ENCODE assay signal across 11 cellular contexts in genomic region chr6:1535295-1535694, GRCh38.
DNase-seq lines count a peak whose midpoint lies in the region; ATAC-seq, FAIRE-seq and TF ChIP-seq lines count a peak whose summit lies in the region.
"Had no signal": no experiment of that assay in that cellular context is flagged by ENCODE, and none has a peak within 500 bp of the region (broad histone marks: within the 10 kb centered on the region; RNA-seq: fewer than 3 reads in every experiment).

No MANE protein-coding gene starts in this region.

- no peaks in the 10 kb centered on the region for H3K36me3 Mint-ChIP-seq in stimulated activated naive B cell treated with anti-CD40 and anti-IgM and Interleukin-4, amounts not matched to agents 10 μg/mL and 1 μg/mL and 100 μg/mL, for 72 hours
- H3K36me3 Mint-ChIP-seq: stimulated activated memory B cell treated with anti-CD40 and anti-IgM and Interleukin-4, amounts not matched to agents 10 μg/mL and 1 μg/mL and 100 μg/mL, for 72 hours had no signal

- peak; percentile 36 for DNase-seq in AG08395 (ENCODE audit: low spot score)
- DNase-seq in MG63, result peak; percentile 58
- peak; percentile 30 for DNase-seq in activated T-helper 1 cell treated with Interleukin-2 at 50 U/mL for 16 hours (ENCODE audit: low read depth)
- DNase-seq in keratinocyte (ENCODE audit: low read depth, low spot score), result no peak
- DNase-seq in stimulated activated naive B cell treated with anti-CD40 and anti-IgM and Interleukin-4, amounts not matched to agents 10 μg/mL and 1 μg/mL and 100 μg/mL, for 72 hours, result no peak
- no peak for DNase-seq in RCC 7860 (ENCODE audit: low spot score)
- DNase-seq in OCI-LY7 (ENCODE audit: low spot score), result no peak
- DNase-seq in NCI-H526 treated with DMSO at 0.1 percent for 48 hours (lab: John Stamatoyannopoulos, UW), result no peak

- peaks cover 10% of the 10 kb centered on the region for H3K4me1 ChIP-seq in keratinocyte (ENCODE audit: control insufficient read depth, extremely low read depth, insufficient read depth, low read length)
- no peaks in the 10 kb centered on the region for H3K4me1 ChIP-seq in OCI-LY7 (ENCODE audit: insufficient read depth, low read length, poor library complexity, severe bottlenecking)

- H3K4me3 Mint-ChIP-seq in stimulated activated naive B cell treated with anti-CD40 and anti-IgM and Interleukin-4, amounts not matched to agents 10 μg/mL and 1 μg/mL and 100 μg/mL, for 72 hours, result no peak overlapping the region
- H3K4me3 Mint-ChIP-seq: CD14-positive monocyte; dendritic cell treated with granulocyte-macrophage colony-stimulating factor and Interleukin-4, amounts not matched to agents 40 ng/mL and 50 ng/mL, for 4 days; stimulated activated memory B cell treated with anti-CD40 and anti-IgM and Interleukin-4, amounts not matched to agents 10 μg/mL and 1 μg/mL and 100 μg/mL, for 72 hours had no signal

- H3K27ac ChIP-seq in keratinocyte (ENCODE audit: control insufficient read depth, insufficient read depth, low read length) (no peak overlapping the region), OCI-LY7 (ENCODE audit: low read depth, low read length, poor library complexity, severe bottlenecking) (no peak overlapping the region)

- H2AFZ ChIP-seq in keratinocyte (ENCODE audit: control insufficient read depth, low read length), result no peak overlapping the region
- no peak overlapping the region for H2AFZ ChIP-seq in OCI-LY7 (ENCODE audit: low read length)

- H3K9me3 Mint-ChIP-seq in stimulated activated naive B cell treated with anti-CD40 and anti-IgM and Interleukin-4, amounts not matched to agents 10 μg/mL and 1 μg/mL and 100 μg/mL, for 72 hours, result no peaks in the 10 kb centered on the region
- H3K9me3 Mint-ChIP-seq: dendritic cell treated with granulocyte-macrophage colony-stimulating factor and Interleukin-4, amounts not matched to agents 40 ng/mL and 50 ng/mL, for 4 days; stimulated activated memory B cell treated with anti-CD40 and anti-IgM and Interleukin-4, amounts not matched to agents 10 μg/mL and 1 μg/mL and 100 μg/mL, for 72 hours had no signal

- ATAC-seq in stimulated activated naive B cell treated with anti-CD40 and anti-IgM and Interleukin-4, amounts not matched to agents 10 μg/mL and 1 μg/mL and 100 μg/mL, for 72 hours (replicated peaks), result no peak
- ATAC-seq: stimulated activated memory B cell treated with anti-CD40 and anti-IgM and Interleukin-4, amounts not matched to agents 10 μg/mL and 1 μg/mL and 100 μg/mL, for 72 hours had no signal

- H3K79me2 ChIP-seq in keratinocyte (ENCODE audit: control insufficient read depth, insufficient read depth, low read length) (no peaks in the 10 kb centered on the region), OCI-LY7 (ENCODE audit: insufficient read depth, low read depth, low read length) (no peaks in the 10 kb centered on the region)

- CTCF ChIA-PET in OCI-LY7 (lab: Charles Lee; ENCODE audit: unreplicated experiment), result no interaction called here

- H3K9me2 ChIP-seq in OCI-LY7 (ENCODE audit: insufficient read depth, low read length), result no peaks in the 10 kb centered on the region

- peak; percentile 39 for FAIRE-seq in keratinocyte (lab: Jason Lieb, UNC)
- FAIRE-seq in RCC 7860 (lab: Jason Lieb, UNC), result no peak

- dilution Hi-C loops in keratinocyte (cut with MboI; ENCODE audit: extremely low pct_ligation_motif_present, low sequenced_read_pairs), result no loop called here

- H3K9me3 ChIP-seq in MG63 (no peaks in the 10 kb centered on the region), keratinocyte (ENCODE audit: control insufficient read depth, low read depth, low read length) (no peaks in the 10 kb centered on the region), OCI-LY7 (ENCODE audit: low read length) (no peaks in the 10 kb centered on the region)

- intact Hi-C loops in OCI-LY7 (cut with micrococcal nuclease; ENCODE audit: unreplicated experiment), result no loop called here

- no peak overlapping the region for H3K4me3 ChIP-seq in MG63
- no peak overlapping the region for H3K4me3 ChIP-seq in keratinocyte (ENCODE audit: control insufficient read depth in 2 of 3, extremely low read depth in 1 of 3, insufficient read depth in 2 of 3, low read depth in 1 of 3, low read length in 3 of 3)
- no peak overlapping the region for H3K4me3 ChIP-seq in OCI-LY7 (ENCODE audit: low read depth, low read length, poor library complexity, severe bottlenecking)

- no peaks in the 10 kb centered on the region for H3K9me1 ChIP-seq in keratinocyte (ENCODE audit: control insufficient read depth, extremely low read depth, insufficient read depth, low read length)

- H3K36me3 ChIP-seq in MG63, result no peaks in the 10 kb centered on the region
- H3K36me3 ChIP-seq in keratinocyte (ENCODE audit: control insufficient read depth in 2 of 2, extremely low read depth in 1 of 2, insufficient read depth in 2 of 2, low read length in 2 of 2), result no peaks in the 10 kb centered on the region
- H3K36me3 ChIP-seq in OCI-LY7 (ENCODE audit: insufficient read depth, low read length), result no peaks in the 10 kb centered on the region

- no TSS peak for BruUV-seq in OCI-LY7 (replicated peaks; lab: Mats Ljungman, UMichigan)

- H3K27me3 ChIP-seq in MG63 (no peaks in the 10 kb centered on the region), keratinocyte (ENCODE audit: control insufficient read depth, extremely low read depth, insufficient read depth, low read length) (no peaks in the 10 kb centered on the region)

- H4K20me1 ChIP-seq in keratinocyte (ENCODE audit: control insufficient read depth, extremely low read depth, insufficient read depth, low read length) (no peaks in the 10 kb centered on the region), OCI-LY7 (ENCODE audit: insufficient read depth, low read length) (no peaks in the 10 kb centered on the region)

- H3K9ac ChIP-seq in keratinocyte (ENCODE audit: control insufficient read depth, extremely low read depth, insufficient read depth, low read length), result no peak overlapping the region

- TF ChIP-seq CTCF in keratinocyte (optimal IDR thresholded peaks at IDR 0.05 in 1 of 3, IDR thresholded peaks at IDR 0.05 in 1 of 3, conservative IDR thresholded peaks at IDR 0.05 in 1 of 3; ENCODE audit: extremely low read depth in 1 of 3, insufficient read depth in 2 of 3, low read length in 3 of 3) (no peak), OCI-LY7 (conservative IDR thresholded peaks at IDR 0.05; ENCODE audit: low read length) (no peak)

- H3K4me1 Mint-ChIP-seq in stimulated activated naive B cell treated with anti-CD40 and anti-IgM and Interleukin-4, amounts not matched to agents 10 μg/mL and 1 μg/mL and 100 μg/mL, for 72 hours, result no peaks in the 10 kb centered on the region
- H3K4me1 Mint-ChIP-seq: stimulated activated memory B cell treated with anti-CD40 and anti-IgM and Interleukin-4, amounts not matched to agents 10 μg/mL and 1 μg/mL and 100 μg/mL, for 72 hours had no signal

- POLR2A ChIA-PET in OCI-LY7 (lab: Charles Lee), result no interaction called here

- no peak overlapping the region for H3K27ac Mint-ChIP-seq in stimulated activated naive B cell treated with anti-CD40 and anti-IgM and Interleukin-4, amounts not matched to agents 10 μg/mL and 1 μg/mL and 100 μg/mL, for 72 hours
- H3K27ac Mint-ChIP-seq: CD14-positive monocyte; dendritic cell treated with granulocyte-macrophage colony-stimulating factor and Interleukin-4, amounts not matched to agents 40 ng/mL and 50 ng/mL, for 4 days; stimulated activated memory B cell treated with anti-CD40 and anti-IgM and Interleukin-4, amounts not matched to agents 10 μg/mL and 1 μg/mL and 100 μg/mL, for 72 hours had no signal

- H3K27me3 Mint-ChIP-seq in stimulated activated naive B cell treated with anti-CD40 and anti-IgM and Interleukin-4, amounts not matched to agents 10 μg/mL and 1 μg/mL and 100 μg/mL, for 72 hours, result peaks cover 6 to 14% of the 10 kb centered on the region in 2 donors
- H3K27me3 Mint-ChIP-seq: dendritic cell treated with granulocyte-macrophage colony-stimulating factor and Interleukin-4, amounts not matched to agents 40 ng/mL and 50 ng/mL, for 4 days had no signal

- H3K4me2 ChIP-seq in keratinocyte (ENCODE audit: control insufficient read depth, extremely low read depth, insufficient read depth, low read depth, low read length), result no peak overlapping the region
- H3K4me2 ChIP-seq in OCI-LY7 (ENCODE audit: low read length), result no peak overlapping the region

Comparison
In these comparisons a context has a peak if more than half of its experiments do, and no peak if none do; other contexts are left out.
1. DNase-seq: peak in AG08395 (single experiment), MG63 (single experiment) and activated T-helper 1 cell treated with Interleukin-2 at 50 U/mL for 16 hours (single experiment); none in keratinocyte (single experiment), stimulated activated naive B cell treated with anti-CD40 and anti-IgM and Interleukin-4, amounts not matched to agents 10 μg/mL and 1 μg/mL and 100 μg/mL, for 72 hours (single experiment), RCC 7860 (single experiment), OCI-LY7 (single experiment) and NCI-H526 treated with DMSO at 0.1 percent for 48 hours (single experiment).